ENCODE assay signal across 8 cellular contexts in the genomic region with DNA sequence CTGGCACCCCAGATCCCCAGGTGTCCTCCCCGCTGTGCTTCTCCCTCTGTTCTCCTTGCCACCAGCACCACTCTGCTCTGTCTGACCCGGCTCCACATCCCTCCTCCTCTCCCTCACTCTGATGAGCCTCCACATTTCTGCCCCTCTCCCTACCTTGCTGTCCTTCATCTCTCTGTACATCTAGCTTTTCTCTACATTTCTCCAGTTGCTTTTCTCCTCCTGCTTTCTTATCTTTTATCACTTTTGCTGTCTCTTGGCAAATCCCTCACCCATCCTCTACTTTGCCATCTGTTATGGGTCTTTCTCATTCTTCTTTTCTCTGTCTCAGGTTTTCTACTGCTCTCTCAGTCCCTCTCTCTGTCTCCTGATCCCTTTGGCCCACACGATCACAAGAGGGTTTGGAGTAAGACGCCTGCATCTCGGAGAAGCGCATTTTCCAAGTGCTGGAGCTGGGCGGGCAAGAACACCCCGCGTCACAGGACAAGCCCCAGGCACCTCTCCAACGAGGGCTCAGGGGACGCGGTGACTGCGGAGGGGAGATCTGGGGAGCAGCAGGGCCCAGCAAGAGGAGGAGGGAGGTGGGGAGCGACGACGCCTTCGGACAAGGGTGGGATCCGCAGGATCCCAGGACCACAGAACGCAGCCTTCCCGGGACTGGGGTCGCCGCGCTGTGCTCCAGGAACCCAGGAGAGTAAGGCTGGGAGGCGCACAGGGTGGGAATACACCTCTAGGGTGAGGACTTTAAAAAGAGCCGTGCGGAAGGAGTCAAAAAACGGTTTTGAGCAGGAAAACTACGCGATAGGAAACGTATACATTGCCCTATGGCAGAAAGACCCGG. TPM values are rescaled to one million over a fixed set of nuclear protein-coding genes. Genes with fewer than 3 reads are reported as not detected.
DNase-seq lines count a peak whose midpoint lies in the region; ATAC-seq and TF ChIP-seq lines count a peak whose summit lies in the region.
"Not testable (repeated sequence)": the region's sequence is repeated elsewhere in the genome, so short reads cannot be mapped to it uniquely, and the experiment has no call there.

No MANE protein-coding gene starts in this region.

- H3K27ac ChIP-seq in DND-41 (ENCODE audit: low read length): peak overlapping the region; percentile 84
- H3K27ac ChIP-seq in GM23248: peak overlapping the region; percentile 54
- H3K27ac ChIP-seq in Karpas-422 (ENCODE audit: low read length): peak overlapping the region; percentile 27; the same call in 1 of the 2 replicates
- peak overlapping the region; percentile 59 to 60 for H3K27ac ChIP-seq in breast epithelium
- H3K27ac ChIP-seq in testis: peak overlapping the region in 1 of 2 donors; percentile 44

- peaks cover 29 to 32% of the 10 kb centered on the region in 2 donors for H3K4me1 Mint-ChIP-seq in natural killer cell

- peak overlapping the region; percentile 80 to 85 for H3K27ac Mint-ChIP-seq in natural killer cell

- peaks cover 23% of the 10 kb centered on the region for H3K4me1 ChIP-seq in DND-41 (ENCODE audit: insufficient read depth, low read length)
- H3K4me1 ChIP-seq in GM23248 (ENCODE audit: insufficient read depth); Karpas-422 (ENCODE audit: low read length); breast epithelium; testis: not testable (repeated sequence)

- H3K9me3 Mint-ChIP-seq in natural killer cell: not testable (repeated sequence)

- H3K4me2 ChIP-seq in DND-41 (ENCODE audit: insufficient read depth, low read length) (peak overlapping the region; percentile 98), GM23248 (ENCODE audit: unreplicated experiment) (peak overlapping the region; percentile 81), Karpas-422 (ENCODE audit: low read depth, low read length, poor library complexity, severe bottlenecking) (peak overlapping the region; percentile 82)

- DNase-seq in DND-41 (peak; percentile 23), GM23248 (peak; percentile 47), Karpas-422 (peak; percentile 54)
- DNase-seq in breast epithelium (ENCODE audit: low spot score in 2 of 2); left ventricle myocardium superior; natural killer cell; testis: not testable (repeated sequence)

- intact Hi-C loops in breast epithelium (cut with DNase I; ENCODE audit: low total_unique reads); left ventricle myocardium superior (cut with micrococcal nuclease); testis (cut with DNase I; ENCODE audit: low total_unique reads): not testable (repeated sequence)
- intact Hi-C loops in natural killer cell (cut with micrococcal nuclease): loop anchor here (1.0 to 10.0 kb wide), 3 partner anchors 41 to 122 kb away; a partner anchor contains a TSS

- H3K9ac ChIP-seq in DND-41 (ENCODE audit: low read depth, low read length) (peak overlapping the region; percentile 65), GM23248 (peak overlapping the region; percentile 89), Karpas-422 (ENCODE audit: low read length) (peak overlapping the region; percentile 88)

- H3F3A ChIP-seq in GM23248 (ENCODE audit: insufficient read depth): not testable (repeated sequence)

- TF ChIP-seq CTCF in DND-41 (IDR thresholded peaks at IDR 0.05; ENCODE audit: borderline replicate concordance, extremely low read depth, low read length, poor library complexity, severe bottlenecking); breast epithelium (IDR thresholded peaks at IDR 0.05); natural killer cell (IDR thresholded peaks at IDR 0.05); testis (IDR thresholded peaks at IDR 0.05): not testable (repeated sequence)

- not testable (repeated sequence) for H3K27me3 Mint-ChIP-seq in natural killer cell (ENCODE audit: low read depth in 2 of 2)

- peak overlapping the region; percentile 78 to 92 for H3K4me3 ChIP-seq in DND-41 (ENCODE audit: low read depth in 1 of 2, low read length in 2 of 2)
- peak overlapping the region; percentile 93 for H3K4me3 ChIP-seq in GM23248
- H3K4me3 ChIP-seq in Karpas-422 (ENCODE audit: low read length): peak overlapping the region; percentile 90
- H3K4me3 ChIP-seq in breast epithelium: peak overlapping the region; percentile 66 to 77 (median 68)
- peak overlapping the region; percentile 62 to 66 for H3K4me3 ChIP-seq in testis

- H4K20me1 ChIP-seq in DND-41 (ENCODE audit: insufficient read depth, low read length); GM23248 (ENCODE audit: insufficient read depth); Karpas-422 (ENCODE audit: insufficient read depth, low read depth, low read length): not testable (repeated sequence)

- WGBS in GM23248 (ENCODE audit: low coverage in 1 of 2, low lambda C conversion rate in 2 of 2, missing lambda C conversion rate in 2 of 2), 2 experiments: 3 to 5% methylated on average over 24 to 31 of the region's 31 CpGs
- WGBS in testis, 2 donors: 2 to 3% methylated on average over 28 to 30 of the region's 31 CpGs

- TF ChIP-seq POLR2A in breast epithelium (IDR thresholded peaks at IDR 0.05); testis (IDR thresholded peaks at IDR 0.05): not testable (repeated sequence)

- H3K9me3 ChIP-seq in DND-41 (ENCODE audit: insufficient read depth, low read length, severe bottlenecking); GM23248 (ENCODE audit: low read depth); Karpas-422 (ENCODE audit: low read length); breast epithelium; testis: not testable (repeated sequence)

- H3K36me3 Mint-ChIP-seq in natural killer cell: not testable (repeated sequence)

- H3K4me3 Mint-ChIP-seq in natural killer cell: peak overlapping the region; percentile 94

- H3K27me3 ChIP-seq in DND-41 (ENCODE audit: insufficient read depth, low read length, poor library complexity); GM23248 (replicated peaks; ENCODE audit: insufficient read depth); Karpas-422 (ENCODE audit: low read length); breast epithelium; testis: not testable (repeated sequence)

- peaks cover 23% of the 10 kb centered on the region for H3K36me3 ChIP-seq in DND-41 (ENCODE audit: insufficient read depth, low read length)
- not testable (repeated sequence) for H3K36me3 ChIP-seq in GM23248 (ENCODE audit: low read depth); breast epithelium; testis (ENCODE audit: low read depth, missing control alignments)
- peaks cover 37% of the 10 kb centered on the region for H3K36me3 ChIP-seq in Karpas-422 (ENCODE audit: insufficient read depth, low read length)

- in situ Hi-C loops in GM23248 (cut with MboI): not testable (repeated sequence)

- not testable (repeated sequence) for H3K9me2 ChIP-seq in GM23248 (ENCODE audit: insufficient read depth); Karpas-422 (replicated peaks; ENCODE audit: insufficient read depth, low read length)

- peaks cover 33% of the 10 kb centered on the region for H3K79me2 ChIP-seq in DND-41 (ENCODE audit: insufficient read depth, low read length)
- H3K79me2 ChIP-seq in GM23248 (ENCODE audit: insufficient read depth): not testable (repeated sequence)
- H3K79me2 ChIP-seq in Karpas-422 (ENCODE audit: low read length): peaks cover 34% of the 10 kb centered on the region

- ATAC-seq in DND-41 (ENCODE audit: insufficient read depth, low read depth) (peak; percentile 32), left ventricle myocardium superior (peak; percentile 49), natural killer cell (peak; percentile 0 to 47 (median 24))
- peak; percentile 3 to 9 for ATAC-seq in activated CD4-positive, CD25-positive, alpha-beta regulatory T cell treated with anti-CD3 and anti-CD28 coated beads, Interleukin-2, amount 50 U/mL, for 24 hours

- H2AFZ ChIP-seq in DND-41 (ENCODE audit: low read depth, low read length) (peak overlapping the region; percentile 84), GM23248 (peak overlapping the region; percentile 95), Karpas-422 (ENCODE audit: low read length) (peak overlapping the region; percentile 60; the same call in 1 of the 2 replicates)

RNA-seq across cellular contexts. Expression of a gene that starts 0.7 kb away (rescaled TPM):
- total RNA-seq in GM23248 (2014; rRNA removed; shearing (Covaris generic)): 14.1 and 19.1 TPM in 2 replicates
- polyA plus RNA-seq in GM23248 (2016; fragmentation: Nextera tagmentation; extraction: Ambion mirVana) (9.6 and 10.0 TPM in 2 replicates), testis (ENCODE audit: insufficient read depth, low read depth, low replicate concordance) (10.6 TPM)
- 38.3 and 55.2 TPM in 2 replicates for total RNA-seq in Karpas-422 (2014; rRNA removed; shearing (Covaris generic); ENCODE audit: low replicate concordance)
- total RNA-seq in breast epithelium (10 to 100 TPM; 14.9 to 38.2 (median 22.6) TPM), left ventricle myocardium superior (8.1 TPM), natural killer cell (10 to 100 TPM; 20.1 to 25.4 (median 24.1) TPM), testis (10 to 100 TPM; 13.5 to 21.7 TPM)

RNA-seq across cellular contexts. Expression of a gene that starts 35.3 kb away (rescaled TPM):
- total RNA-seq in GM23248 (2014; rRNA removed; shearing (Covaris generic)): 12.9 and 18.7 TPM in 2 replicates
- 13.4 and 13.7 TPM in 2 replicates for polyA plus RNA-seq in GM23248 (2016; fragmentation: Nextera tagmentation; extraction: Ambion mirVana)
- total RNA-seq in Karpas-422 (2014; rRNA removed; shearing (Covaris generic); ENCODE audit: low replicate concordance): 36.2 and 66.7 TPM in 2 replicates
- total RNA-seq in breast epithelium: 10 to 100 TPM; 10.2 to 23.0 (median 15.7) TPM
- 9.2 TPM for total RNA-seq in left ventricle myocardium superior
- total RNA-seq in natural killer cell: 10 to 100 TPM; 14.9 to 30.4 (median 17.6) TPM
- 10 to 100 TPM; 12.2 to 17.5 TPM for total RNA-seq in testis
- polyA plus RNA-seq in testis (ENCODE audit: insufficient read depth, low read depth, low replicate concordance): 8.8 TPM

RNA-seq across cellular contexts. Expression of a gene that starts 40.7 kb away (rescaled TPM):
- 3.8 and 16.4 TPM in 2 replicates for total RNA-seq in GM23248 (2014; rRNA removed; shearing (Covaris generic))
- polyA plus RNA-seq in GM23248 (2016; fragmentation: Nextera tagmentation; extraction: Ambion mirVana): 4.3 and 5.3 TPM in 2 replicates
- total RNA-seq in Karpas-422 (2014; rRNA removed; shearing (Covaris generic); ENCODE audit: low replicate concordance): 18.9 and 23.7 TPM in 2 replicates
- 10 to 100 TPM; 15.2 to 22.0 (median 18.4) TPM for total RNA-seq in breast epithelium
- 9.3 TPM for total RNA-seq in left ventricle myocardium superior
- 10 to 100 TPM; 10.3 to 14.0 (median 11.9) TPM for total RNA-seq in natural killer cell
- total RNA-seq in testis: 10 to 100 TPM; 21.3 to 21.6 TPM
- 8.2 TPM for polyA plus RNA-seq in testis (ENCODE audit: insufficient read depth, low read depth, low replicate concordance)
